In the genomic region with DNA sequence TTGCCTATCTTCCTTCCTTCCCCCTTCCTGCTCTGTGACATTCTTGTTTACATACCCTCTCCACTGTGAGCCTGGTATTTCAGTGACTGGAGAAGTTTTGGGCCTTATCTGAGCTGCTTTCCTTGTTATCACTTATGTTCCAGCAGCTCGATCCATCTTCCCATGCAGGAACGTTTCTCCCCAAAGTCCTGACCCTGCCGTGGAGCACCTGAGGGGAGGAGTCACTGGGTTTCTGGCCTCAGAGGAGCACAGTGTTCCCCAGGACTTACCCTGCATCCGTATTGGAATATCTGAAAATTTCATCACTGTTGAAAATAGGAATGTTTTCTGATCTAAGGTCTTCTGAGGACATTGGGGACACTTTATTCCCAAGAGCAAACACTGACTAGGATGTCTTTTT, we compare ENCODE assay signal across 20 cellular contexts.
A peak's percentile ranks its signal among the peaks of the same experiment; 100 is the strongest.
DNase-seq lines count a peak whose midpoint lies in the region; ATAC-seq and TF ChIP-seq lines count a peak whose summit lies in the region.
"Had no signal": no experiment of that assay in that cellular context is flagged by ENCODE, and none has a peak within 500 bp of the region (broad histone marks: within the 10 kb centered on the region; RNA-seq: fewer than 3 reads in every experiment).

No MANE protein-coding gene starts in this region.

- H3K36me3 Mint-ChIP-seq in HFFc6 (ENCODE audit: low read depth) (peaks cover 11% of the 10 kb centered on the region), natural killer cell (no peaks in the 10 kb centered on the region)
- H3K36me3 Mint-ChIP-seq: activated naive CD4-positive, alpha-beta T cell treated with anti-CD3 and anti-CD28 coated beads, Interleukin-2, amount 10 ng/mL, durations not matched to agents 7 days and 5 days had no signal

- H3K9me3 ChIP-seq in esophagus muscularis mucosa: no peaks in the 10 kb centered on the region
- no peaks in the 10 kb centered on the region for H3K9me3 ChIP-seq in parathyroid adenoma (ENCODE audit: control insufficient read depth, low read length)
- H3K9me3 ChIP-seq: BE2C had no signal

- TF ChIP-seq CTCF in HFFc6 (IDR thresholded peaks at IDR 0.05): no peak
- no peak for TF ChIP-seq CTCF in esophagus muscularis mucosa (IDR thresholded peaks at IDR 0.05)
- no peak for TF ChIP-seq CTCF in parathyroid adenoma (IDR thresholded peaks at IDR 0.05)
- TF ChIP-seq CTCF in natural killer cell (IDR thresholded peaks at IDR 0.05): no peak
- no peak for TF ChIP-seq CTCF in GM10266 (IDR thresholded peaks at IDR 0.05; ENCODE audit: control insufficient read depth, insufficient read depth, low read depth, missing control alignments)

- H3K79me2 ChIP-seq in parathyroid adenoma: no peaks in the 10 kb centered on the region

- no peak for ATAC-seq in natural killer cell
- ATAC-seq: activated T-cell treated with anti-CD3 and anti-CD28 coated beads, Interleukin-2, amount 50 U/mL, for 4 hours had no signal

- H3K9ac ChIP-seq in parathyroid adenoma: no peak overlapping the region

- H3K27me3 ChIP-seq in esophagus muscularis mucosa (no peaks in the 10 kb centered on the region), parathyroid adenoma (ENCODE audit: control insufficient read depth, insufficient read depth, low read length) (no peaks in the 10 kb centered on the region)

- peaks cover 5% of the 10 kb centered on the region for H3K27me3 Mint-ChIP-seq in HFFc6 (ENCODE audit: insufficient read depth)
- peaks cover 0 to 2% of the 10 kb centered on the region in 2 donors for H3K27me3 Mint-ChIP-seq in natural killer cell (ENCODE audit: low read depth in 2 of 2)
- H3K27me3 Mint-ChIP-seq: dendritic cell treated with granulocyte-macrophage colony-stimulating factor and Interleukin-4, amounts not matched to agents 40 ng/mL and 50 ng/mL, for 4 days had no signal

- H3K27ac ChIP-seq in esophagus muscularis mucosa (replicated peaks in 1 of 4) (peak overlapping the region; percentile 25 to 72 (median 34)), parathyroid adenoma (no peak overlapping the region)

- H3K9me3 Mint-ChIP-seq in HFFc6: no peaks in the 10 kb centered on the region
- H3K9me3 Mint-ChIP-seq in natural killer cell: no peaks in the 10 kb centered on the region
- H3K9me3 Mint-ChIP-seq: activated T-cell treated with anti-CD3 and anti-CD28 coated beads, Interleukin-2, amount 50 U/mL, for 4 hours; dendritic cell treated with granulocyte-macrophage colony-stimulating factor and Interleukin-4, amounts not matched to agents 40 ng/mL and 50 ng/mL, for 4 days had no signal

- H3K27ac Mint-ChIP-seq in HFFc6 (peak overlapping the region; percentile 19; the same call in 1 of the 2 replicates), natural killer cell (no peak overlapping the region)
- H3K27ac Mint-ChIP-seq: activated naive CD4-positive, alpha-beta T cell treated with anti-CD3 and anti-CD28 coated beads, Interleukin-2, amount 10 ng/mL, durations not matched to agents 7 days and 5 days; dendritic cell treated with granulocyte-macrophage colony-stimulating factor and Interleukin-4, amounts not matched to agents 40 ng/mL and 50 ng/mL, for 4 days had no signal

- no peak overlapping the region for H3K4me3 ChIP-seq in esophagus muscularis mucosa
- H3K4me3 ChIP-seq in parathyroid adenoma (ENCODE audit: low read depth, low read length): no peak overlapping the region
- H3K4me3 ChIP-seq: smooth muscle cell had no signal

- DNase-seq in HFFc6: no peak
- DNase-seq in esophagus muscularis mucosa (ENCODE audit: extremely low spot score): no peak
- peak; percentile 29 for DNase-seq in hepatic stellate cell (ENCODE audit: low spot score)
- DNase-seq in natural killer cell: no peak
- DNase-seq in NCI-H1930 (lab: John Stamatoyannopoulos, UW): no peak
- no peak for DNase-seq in activated CD8-positive, alpha-beta memory T cell treated with anti-CD3 and anti-CD28 coated beads, Interleukin-2, amount 50 U/mL, for 48 hours
- DNase-seq in GM10266 (ENCODE audit: extremely low spot score): no peak
- DNase-seq: activated CD4-positive, alpha-beta T cell treated with anti-CD3 and anti-CD28 coated beads for 48 hours; activated naive CD4-positive, alpha-beta T cell treated with anti-CD3 and anti-CD28 coated beads, Interleukin-2, amount 10 ng/mL, durations not matched to agents 7 days and 5 days; activated T-cell treated with anti-CD3 and anti-CD28 coated beads, Interleukin-2, amount 50 U/mL, for 4 hours; amniotic stem cell; BE2C; NCI-H1105 treated with DMSO at 0.1 percent for 48 hours; NCI-H2081; NCI-H345; NCI-H748 treated with DMSO at 0.1 percent for 48 hours; substantia nigra had no signal

- intact Hi-C loops in esophagus muscularis mucosa (cut with DNase I) (no loop called here), natural killer cell (cut with micrococcal nuclease) (no loop called here)

- peak overlapping the region; percentile 52 for H2AFZ ChIP-seq in parathyroid adenoma

- no peak for TF ChIP-seq POLR2A in esophagus muscularis mucosa (IDR thresholded peaks at IDR 0.05; ENCODE audit: low read depth)

- H3K36me3 ChIP-seq in esophagus muscularis mucosa (peaks cover 0 to 9% (median 0%) of the 10 kb centered on the region in 4 donors), parathyroid adenoma (ENCODE audit: control insufficient read depth, insufficient read depth, low read length) (no peaks in the 10 kb centered on the region)
- H3K36me3 ChIP-seq: BE2C had no signal

- no peak overlapping the region for H3K4me2 ChIP-seq in parathyroid adenoma (ENCODE audit: low read length)
- H3K4me2 ChIP-seq: smooth muscle cell had no signal

- H3K4me3 Mint-ChIP-seq in HFFc6 (no peak overlapping the region), natural killer cell (no peak overlapping the region)
- H3K4me3 Mint-ChIP-seq: activated naive CD4-positive, alpha-beta T cell treated with anti-CD3 and anti-CD28 coated beads, Interleukin-2, amount 10 ng/mL, durations not matched to agents 7 days and 5 days; activated T-cell treated with anti-CD3 and anti-CD28 coated beads, Interleukin-2, amount 50 U/mL, for 4 hours; dendritic cell treated with granulocyte-macrophage colony-stimulating factor and Interleukin-4, amounts not matched to agents 40 ng/mL and 50 ng/mL, for 4 days had no signal

- 65% methylated on average over 4 of the region's 4 CpGs for WGBS in esophagus muscularis mucosa

- peaks cover 40 to 54% (median 50%) of the 10 kb centered on the region in 4 donors for H3K4me1 ChIP-seq in esophagus muscularis mucosa
- no peaks in the 10 kb centered on the region for H3K4me1 ChIP-seq in parathyroid adenoma
- H3K4me1 ChIP-seq: BE2C had no signal

- no peak for TF ChIP-seq EP300 in esophagus muscularis mucosa (IDR thresholded peaks at IDR 0.05)

- H3K4me1 Mint-ChIP-seq in HFFc6 (ENCODE audit: low read depth) (peaks cover 32% of the 10 kb centered on the region), natural killer cell (no peaks in the 10 kb centered on the region)
- H3K4me1 Mint-ChIP-seq: activated naive CD4-positive, alpha-beta T cell treated with anti-CD3 and anti-CD28 coated beads, Interleukin-2, amount 10 ng/mL, durations not matched to agents 7 days and 5 days had no signal
